Comparison of ENCODE assay signal across 30 cellular contexts in genomic region chr12:98351089-98351488, GRCh38.
A peak's percentile ranks its signal among the peaks of the same experiment; 100 is the strongest.
DNase-seq lines count a peak whose midpoint lies in the region; ATAC-seq, FAIRE-seq and TF ChIP-seq lines count a peak whose summit lies in the region.
"Had no signal": no experiment of that assay in that cellular context is flagged by ENCODE, and none has a peak within 500 bp of the region (broad histone marks: within the 10 kb centered on the region; RNA-seq: fewer than 3 reads in every experiment).

No MANE protein-coding gene starts in this region.

- no peak overlapping the region for H3K9ac ChIP-seq in OCI-LY3 (ENCODE audit: low read length)
- no peak overlapping the region for H3K9ac ChIP-seq in keratinocyte (ENCODE audit: control insufficient read depth, extremely low read depth, insufficient read depth, low read length)
- H3K9ac ChIP-seq in H9 (ENCODE audit: extremely low read depth, insufficient read length, low read length): no peak overlapping the region
- H3K9ac ChIP-seq: BLaER1 treated with 17β-estradiol and CSF1 and Interleukin-3, amounts not matched to agents 10 nM and 100 nM; GM23248 had no signal

- H3K23me2 ChIP-seq in H9 (ENCODE audit: insufficient read length, low read depth, low read length, poor library complexity, severe bottlenecking): no peaks in the 10 kb centered on the region

- H3K79me1 ChIP-seq in H9 (ENCODE audit: insufficient read depth, low read depth, low read length, poor library complexity, severe bottlenecking): no peaks in the 10 kb centered on the region

- H4K5ac ChIP-seq in H9 (ENCODE audit: insufficient read length, low read depth, low read length): no peak overlapping the region

- H3K79me2 ChIP-seq in OCI-LY3 (ENCODE audit: low read length) (no peaks in the 10 kb centered on the region), keratinocyte (ENCODE audit: control insufficient read depth, insufficient read depth, low read length) (no peaks in the 10 kb centered on the region), H9 (ENCODE audit: insufficient read depth, low read length) (no peaks in the 10 kb centered on the region)

- intact Hi-C loops in natural killer cell (cut with micrococcal nuclease): no loop called here

- H3K36me3 ChIP-seq in OCI-LY3 (replicated peaks; ENCODE audit: low read depth, low read length) (no peaks in the 10 kb centered on the region), keratinocyte (ENCODE audit: control insufficient read depth in 2 of 2, extremely low read depth in 1 of 2, insufficient read depth in 2 of 2, low read length in 2 of 2) (no peaks in the 10 kb centered on the region)
- H3K36me3 ChIP-seq: BLaER1 treated with 17β-estradiol and CSF1 and Interleukin-3, amounts not matched to agents 10 nM and 100 nM; HAP-1; SJCRH30 had no signal

- H3K23ac ChIP-seq in H9 (ENCODE audit: insufficient read length, low read depth, low read length): no peak overlapping the region

- H3K4ac ChIP-seq in H9 (ENCODE audit: low read depth, low read length): no peak overlapping the region

- no peak overlapping the region for H2BK120ac ChIP-seq in H9 (ENCODE audit: low read depth, low read length, poor library complexity, severe bottlenecking)

- no peaks in the 10 kb centered on the region for H3K36me3 Mint-ChIP-seq in natural killer cell treated with Interleukin-12 subunit alpha and Interleukin-12 subunit beta and Interleukin-15 and Interleukin-18, amount 100 ng/mL, for 72 hours
- H3K36me3 Mint-ChIP-seq in natural killer cell (no peaks in the 10 kb centered on the region), H9 (ENCODE audit: insufficient read depth in 1 of 3, low read depth in 3 of 3) (no peaks in the 10 kb centered on the region)
- H3K36me3 Mint-ChIP-seq: CD4-positive, alpha-beta memory T cell; T-cell had no signal

- ATAC-seq in natural killer cell treated with Interleukin-12 subunit alpha and Interleukin-12 subunit beta and Interleukin-15 and Interleukin-18, amount 100 ng/mL, for 72 hours: peak in 1 of 2 donors; percentile 45
- ATAC-seq in natural killer cell (no peak), GM21390 (IDR thresholded peaks at IDR 0.05; ENCODE audit: unreplicated experiment) (no peak)
- ATAC-seq: K562, T-cell had no signal

- H2AK5ac ChIP-seq in H9 (ENCODE audit: insufficient read length, low read length): no peak overlapping the region

- H3K27ac ChIP-seq in OCI-LY3 (ENCODE audit: low read length) (peak overlapping the region; percentile 63), keratinocyte (ENCODE audit: control insufficient read depth, insufficient read depth, low read length) (no peak overlapping the region), H9 (ENCODE audit: insufficient read length, low read depth, low read length) (no peak overlapping the region)
- H3K27ac ChIP-seq: BLaER1 treated with 17β-estradiol and CSF1 and Interleukin-3, amounts not matched to agents 10 nM and 100 nM; GM23248; SJCRH30 had no signal

- H3K27ac Mint-ChIP-seq in natural killer cell treated with Interleukin-12 subunit alpha and Interleukin-12 subunit beta and Interleukin-15 and Interleukin-18, amount 100 ng/mL, for 72 hours: no peak overlapping the region
- H3K27ac Mint-ChIP-seq in natural killer cell: no peak overlapping the region
- no peak overlapping the region for H3K27ac Mint-ChIP-seq in H9
- H3K27ac Mint-ChIP-seq: CD4-positive, alpha-beta memory T cell; HFFc6; T-cell had no signal

- peak overlapping the region; percentile 43 for H3K4me3 Mint-ChIP-seq in natural killer cell treated with Interleukin-12 subunit alpha and Interleukin-12 subunit beta and Interleukin-15 and Interleukin-18, amount 100 ng/mL, for 72 hours
- H3K4me3 Mint-ChIP-seq in natural killer cell (no peak overlapping the region), H9 (no peak overlapping the region)
- H3K4me3 Mint-ChIP-seq: CD4-positive, alpha-beta memory T cell; HFFc6; T-cell had no signal

- H3T11ph ChIP-seq in H9 (ENCODE audit: low read length): no peak overlapping the region

- H3K56ac ChIP-seq in H9 (ENCODE audit: insufficient read length, low read depth, low read length): no peak overlapping the region

- no peak for DNase-seq in natural killer cell treated with Interleukin-12 subunit alpha and Interleukin-12 subunit beta and Interleukin-15 and Interleukin-18, amount 100 ng/mL, for 72 hours (ENCODE audit: low spot score)
- DNase-seq in natural killer cell: no peak
- DNase-seq in keratinocyte (ENCODE audit: low read depth, low spot score): no peak
- no peak for DNase-seq in RKO (ENCODE audit: low spot score)
- DNase-seq in mucosa of gallbladder (ENCODE audit: low spot score): no peak
- no peak for DNase-seq in H9
- DNase-seq: AML-193; CD4-positive, alpha-beta memory T cell; COR-L47; DMS53; EL; GDM1; GM23248; HFFc6; Kasumi-1; MV-4-11; NCI-H1105 treated with DMSO at 0.1 percent for 48 hours; NCI-H146; NCI-H2029; NCI-H526 treated with DMSO at 0.1 percent for 48 hours; SJCRH30; T-cell had no signal

- H4K20me1 ChIP-seq in OCI-LY3 (ENCODE audit: insufficient read depth, low read length) (no peaks in the 10 kb centered on the region), keratinocyte (ENCODE audit: control insufficient read depth, extremely low read depth, insufficient read depth, low read length) (no peaks in the 10 kb centered on the region), H9 (ENCODE audit: control insufficient read depth, insufficient read depth, insufficient read length) (no peaks in the 10 kb centered on the region)
- H4K20me1 ChIP-seq: BLaER1 treated with 17β-estradiol and CSF1 and Interleukin-3, amounts not matched to agents 10 nM and 100 nM had no signal

- peak overlapping the region; percentile 60 for H3K4me3 ChIP-seq in OCI-LY3 (ENCODE audit: low read length)
- H3K4me3 ChIP-seq in keratinocyte (ENCODE audit: control insufficient read depth in 2 of 3, extremely low read depth in 1 of 3, insufficient read depth in 2 of 3, low read depth in 1 of 3, low read length in 3 of 3): no peak overlapping the region
- H3K4me3 ChIP-seq: BLaER1 treated with 17β-estradiol and CSF1 and Interleukin-3, amounts not matched to agents 10 nM and 100 nM; GM23248; HAP-1; K562; SJCRH30 had no signal

- no peaks in the 10 kb centered on the region for H3K9me1 ChIP-seq in keratinocyte (ENCODE audit: control insufficient read depth, extremely low read depth, insufficient read depth, low read length)

- H2BK15ac ChIP-seq in H9 (ENCODE audit: low read depth, low read length): no peak overlapping the region

- H3K4me2 ChIP-seq in OCI-LY3 (ENCODE audit: low read length) (peak overlapping the region; percentile 82), keratinocyte (ENCODE audit: control insufficient read depth, extremely low read depth, insufficient read depth, low read depth, low read length) (no peak overlapping the region), H9 (ENCODE audit: insufficient read depth, insufficient read length, low read length) (no peak overlapping the region)
- H3K4me2 ChIP-seq: BLaER1 treated with 17β-estradiol and CSF1 and Interleukin-3, amounts not matched to agents 10 nM and 100 nM had no signal

- H4K91ac ChIP-seq in H9 (ENCODE audit: insufficient read length, low read depth, low read length): no peak overlapping the region

- no peak overlapping the region for H4K8ac ChIP-seq in H9 (replicated peaks; ENCODE audit: insufficient read length, low read depth, low read length)

- H3K18ac ChIP-seq in H9 (ENCODE audit: insufficient read length, low read depth, low read length): no peak overlapping the region

- TF ChIP-seq CTCF in natural killer cell (IDR thresholded peaks at IDR 0.05): no peak
- no peak for TF ChIP-seq CTCF in OCI-LY3 (IDR thresholded peaks at IDR 0.05; ENCODE audit: low read depth, low read length)
- TF ChIP-seq CTCF in keratinocyte (optimal IDR thresholded peaks at IDR 0.05 in 1 of 3, IDR thresholded peaks at IDR 0.05 in 1 of 3, conservative IDR thresholded peaks at IDR 0.05 in 1 of 3; ENCODE audit: extremely low read depth in 1 of 3, insufficient read depth in 2 of 3, low read length in 3 of 3): no peak
- TF ChIP-seq CTCF in H9 (conservative IDR thresholded peaks at IDR 0.05): no peak

- dilution Hi-C loops in keratinocyte (cut with MboI; ENCODE audit: extremely low pct_ligation_motif_present, low sequenced_read_pairs): no loop called here

- H2AFZ ChIP-seq in OCI-LY3 (ENCODE audit: low read depth, low read length): no peak overlapping the region
- H2AFZ ChIP-seq in keratinocyte (ENCODE audit: control insufficient read depth, low read length): no peak overlapping the region
- no peak overlapping the region for H2AFZ ChIP-seq in H9 (ENCODE audit: low read length)
- H2AFZ ChIP-seq: GM23248 had no signal

- H3K14ac ChIP-seq in H9 (ENCODE audit: insufficient read depth, low read length): no peak overlapping the region

- no peaks in the 10 kb centered on the region for H3K9me3 Mint-ChIP-seq in natural killer cell treated with Interleukin-12 subunit alpha and Interleukin-12 subunit beta and Interleukin-15 and Interleukin-18, amount 100 ng/mL, for 72 hours
- no peaks in the 10 kb centered on the region for H3K9me3 Mint-ChIP-seq in natural killer cell
- H3K9me3 Mint-ChIP-seq in H9: no peaks in the 10 kb centered on the region
- H3K9me3 Mint-ChIP-seq: HFFc6, T-cell had no signal

- H2BK20ac ChIP-seq in H9 (ENCODE audit: low read depth, low read length, poor library complexity, severe bottlenecking): no peak overlapping the region

- WGBS in H9 (ENCODE audit: extremely low coverage, insufficient read length, low lambda C conversion rate): no CpG with 5 or more reads among the region's 6 CpGs

- no peaks in the 10 kb centered on the region for H3K9me3 ChIP-seq in OCI-LY3 (ENCODE audit: insufficient read depth, low read length)
- no peaks in the 10 kb centered on the region for H3K9me3 ChIP-seq in keratinocyte (ENCODE audit: control insufficient read depth, low read depth, low read length)
- H3K9me3 ChIP-seq in H9 (ENCODE audit: control insufficient read depth, low read depth, low read length): no peaks in the 10 kb centered on the region
- H3K9me3 ChIP-seq: HAP-1, SJCRH30 had no signal

- peaks cover 0 to 6% of the 10 kb centered on the region in 2 donors for H3K27me3 Mint-ChIP-seq in natural killer cell treated with Interleukin-12 subunit alpha and Interleukin-12 subunit beta and Interleukin-15 and Interleukin-18, amount 100 ng/mL, for 72 hours
- H3K27me3 Mint-ChIP-seq in natural killer cell (ENCODE audit: low read depth in 2 of 2): peaks cover 10 to 11% of the 10 kb centered on the region in 2 donors
- H3K27me3 Mint-ChIP-seq in H9 (ENCODE audit: low read depth): no peaks in the 10 kb centered on the region

- H3K4me1 ChIP-seq in OCI-LY3 (ENCODE audit: low read length) (peaks cover 45% of the 10 kb centered on the region), keratinocyte (ENCODE audit: control insufficient read depth, extremely low read depth, insufficient read depth, low read length) (peaks cover 40% of the 10 kb centered on the region), H9 (ENCODE audit: insufficient read depth, low read length) (peaks cover 6% of the 10 kb centered on the region; the same call in 1 of the 2 replicates)
- H3K4me1 ChIP-seq: HAP-1, SJCRH30 had no signal

- no peak overlapping the region for H2BK12ac ChIP-seq in H9 (ENCODE audit: insufficient read length, low read depth, low read length)

- H2BK5ac ChIP-seq in H9 (ENCODE audit: insufficient read length, low read length): no peak overlapping the region

- FAIRE-seq in keratinocyte (lab: Jason Lieb, UNC): peak; percentile 9
- FAIRE-seq: GM18507, HTR-8/SVneo, K562, RCC 7860 had no signal

- peaks cover 0 to 12% of the 10 kb centered on the region in 2 donors for H3K4me1 Mint-ChIP-seq in natural killer cell treated with Interleukin-12 subunit alpha and Interleukin-12 subunit beta and Interleukin-15 and Interleukin-18, amount 100 ng/mL, for 72 hours (ENCODE audit: low read depth in 2 of 2)
- H3K4me1 Mint-ChIP-seq in natural killer cell (no peaks in the 10 kb centered on the region), H9 (peaks cover 0 to 6% of the 10 kb centered on the region in 2 experiments; a peak in 2 of 4 replicates)
- H3K4me1 Mint-ChIP-seq: T-cell had no signal

- H3K27me3 ChIP-seq in OCI-LY3 (ENCODE audit: low read depth, low read length) (no peaks in the 10 kb centered on the region), keratinocyte (ENCODE audit: control insufficient read depth, extremely low read depth, insufficient read depth, low read length) (no peaks in the 10 kb centered on the region), H9 (ENCODE audit: insufficient read depth, low read length) (no peaks in the 10 kb centered on the region)
- H3K27me3 ChIP-seq: BLaER1 treated with 17β-estradiol and CSF1 and Interleukin-3, amounts not matched to agents 10 nM and 100 nM; SJCRH30 had no signal
